ENCODE assay signal across 7 cellular contexts in the genomic region with DNA sequence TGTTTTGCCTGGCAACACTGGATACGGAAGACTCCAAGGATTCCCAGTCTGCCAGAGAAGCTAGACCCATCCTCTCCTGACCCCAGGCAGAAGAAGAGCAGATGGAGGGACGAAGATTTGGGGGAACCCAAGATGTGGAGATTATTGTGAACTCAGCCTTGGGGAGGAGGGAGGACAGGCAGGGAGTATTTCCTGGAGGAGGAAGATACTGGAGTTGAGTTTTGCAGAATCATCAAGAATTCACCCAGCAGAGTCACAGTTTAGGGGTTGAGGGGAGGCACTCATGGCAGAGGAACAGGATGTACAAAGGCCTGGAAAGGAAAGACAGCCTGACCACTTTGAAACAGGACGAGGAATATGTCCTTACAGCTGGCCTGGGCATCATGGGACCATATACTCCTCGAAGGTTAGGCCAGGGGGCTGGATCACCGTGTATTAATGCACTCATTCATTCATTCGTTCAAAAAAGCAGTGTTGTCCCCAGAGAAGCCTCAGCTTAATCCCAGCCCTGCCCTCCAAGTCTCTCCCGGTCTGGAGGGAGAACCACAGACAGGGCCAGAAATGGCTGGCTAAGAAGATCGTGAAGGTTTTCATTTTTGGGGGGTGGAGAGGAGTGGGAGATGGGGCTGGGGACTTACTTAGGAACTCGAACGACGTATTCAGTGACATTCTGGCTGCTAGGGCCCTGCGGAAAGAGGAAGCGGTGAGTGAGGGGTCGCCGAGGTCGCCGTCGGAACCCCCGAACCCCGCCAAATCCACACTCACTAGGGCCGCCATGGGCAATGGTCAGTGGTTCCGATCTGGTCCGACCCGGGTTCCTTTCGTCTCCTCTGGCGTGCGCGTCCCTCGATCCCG. TPM values are rescaled to one million over a fixed set of nuclear protein-coding genes. Genes with fewer than 3 reads are reported as not detected.
DNase-seq lines count a peak whose midpoint lies in the region; ATAC-seq, FAIRE-seq and TF ChIP-seq lines count a peak whose summit lies in the region.

No MANE protein-coding gene starts in this region.

- no peak for TF ChIP-seq CTCF in foreskin fibroblast (IDR thresholded peaks at IDR 0.05; ENCODE audit: low read depth, low read length)

- peak overlapping the region; percentile 87 to 96 (median 91) for H3K4me3 Mint-ChIP-seq in T-cell

- ATAC-seq in T-cell (replicated peaks in 1 of 4) (no peak), HG02938 (IDR thresholded peaks at IDR 0.05; ENCODE audit: unreplicated experiment) (no peak), HG02870 (IDR thresholded peaks at IDR 0.05; ENCODE audit: unreplicated experiment) (no peak)

- H3K36me3 Mint-ChIP-seq in T-cell: peaks cover 10% of the 10 kb centered on the region

- peak overlapping the region; percentile 93 for H3K27ac Mint-ChIP-seq in T-cell

- POLR2A ChIA-PET in T-cell (lab: Charles Lee): interaction anchor here in 1 of 2 donors (1.2 to 1.4 kb wide), 2 partner anchors 20 to 32 kb away, joined by 5 to 6 read pairs; a partner anchor contains a TSS

- peaks cover 24 to 32% (median 28%) of the 10 kb centered on the region in 3 donors for H3K4me1 Mint-ChIP-seq in T-cell

- peak overlapping the region; percentile 59 to 95 for H3K27ac ChIP-seq in small intestine (ENCODE audit: low read depth in 1 of 2, low read length in 1 of 2)

- H3K4me3 ChIP-seq in H7 (ENCODE audit: insufficient read depth, low read depth, low read length) (peak overlapping the region; percentile 99), foreskin fibroblast (ENCODE audit: low read depth in 1 of 2, low read length in 2 of 2) (peak overlapping the region; percentile 61 to 96), small intestine (ENCODE audit: low read depth in 1 of 2, low read length in 2 of 2) (peak overlapping the region; percentile 86)

- DNase-seq in H7 (peak; percentile 33), T-cell (peak in 1 of 34 experiments; percentile 28), foreskin fibroblast (no peak), small intestine (no peak), NCI-H748 treated with DMSO at 0.1 percent for 48 hours (lab: John Stamatoyannopoulos, UW) (no peak)

- H3K27me3 ChIP-seq in H7 (ENCODE audit: control insufficient read depth, insufficient read depth, low read length): no peaks in the 10 kb centered on the region
- no peaks in the 10 kb centered on the region for H3K27me3 ChIP-seq in small intestine (ENCODE audit: control insufficient read depth in 2 of 2, insufficient read depth in 2 of 2, low read length in 2 of 2)

- CTCF ChIA-PET in T-cell (lab: Charles Lee): interaction anchor here in 1 of 2 donors (0.6 to 1.5 kb wide), 2 partner anchors 20 to 32 kb away, joined by 3 to 7 read pairs; a partner anchor contains a TSS

- H3K9me3 Mint-ChIP-seq in T-cell: no peaks in the 10 kb centered on the region

- H3K27me3 Mint-ChIP-seq in T-cell: no peaks in the 10 kb centered on the region

- H3K9me3 ChIP-seq in small intestine (ENCODE audit: control insufficient read depth, low read depth): no peaks in the 10 kb centered on the region

- FAIRE-seq in small intestine (lab: Jason Lieb, UNC): no peak

- H3K36me3 ChIP-seq in H7 (replicated peaks; ENCODE audit: control insufficient read depth, insufficient read depth, low read length): peaks cover 12% of the 10 kb centered on the region
- H3K36me3 ChIP-seq in small intestine (ENCODE audit: control insufficient read depth in 2 of 2, insufficient read depth in 2 of 2, low read length in 2 of 2): peaks cover 2 to 8% of the 10 kb centered on the region in 2 donors

- H3K4me1 ChIP-seq in small intestine (ENCODE audit: control insufficient read depth in 2 of 2, insufficient read depth in 1 of 2, low read depth in 1 of 2, low read length in 1 of 2): no peaks in the 10 kb centered on the region

- WGBS in small intestine, 3 donors: 6 to 7% (median 6%) methylated on average over 30 of the region's 30 CpGs

RNA-seq across cellular contexts. Expression of a gene that starts 0.5 kb away (rescaled TPM):
- 53.6 and 59.9 TPM in 2 replicates for total RNA-seq in H7 (2014; rRNA removed; shearing (Covaris generic))
- 10 to 100 TPM; 52.6 to 63.1 (median 60.3) TPM for total RNA-seq in T-cell
- 10 to 100 TPM; 63.2 to 65.9 (median 63.5) TPM for polyA plus RNA-seq in small intestine

RNA-seq across cellular contexts. Expression of a gene that starts 16.7 kb away (rescaled TPM):
- total RNA-seq in H7 (2014; rRNA removed; shearing (Covaris generic)): 1.4 and 1.7 TPM in 2 replicates
- total RNA-seq in T-cell: 1 to 10 TPM; 1.7 to 4.1 (median 3.2) TPM
- polyA plus RNA-seq in small intestine: 1 to 10 TPM; 1.1 to 1.3 (median 1.1) TPM

RNA-seq across cellular contexts. Expression of a gene that starts 19.9 kb away (rescaled TPM):
- total RNA-seq in H7 (2014; rRNA removed; shearing (Covaris generic)): 74.3 and 90.4 TPM in 2 replicates
- total RNA-seq in T-cell: 10 to 100 TPM; 49.9 to 94.8 (median 83.5) TPM
- 100 to 1,000 TPM; 104 to 238 (median 224) TPM for polyA plus RNA-seq in small intestine

RNA-seq across cellular contexts. Expression of a gene that starts 31.1 kb away (rescaled TPM):
- total RNA-seq in H7 (2014; rRNA removed; shearing (Covaris generic)): 90.1 and 95.6 TPM in 2 replicates
- total RNA-seq in T-cell: 10 to 100 TPM; 74.0 to 92.0 (median 77.2) TPM
- polyA plus RNA-seq in small intestine: 100 to 1,000 TPM; 101 to 129 (median 102) TPM

RNA-seq across cellular contexts. Expression of a gene that starts 32.2 kb away (rescaled TPM):
- total RNA-seq in H7 (2014; rRNA removed; shearing (Covaris generic)): 223 and 266 TPM in 2 replicates
- 100 to 1,000 TPM; 147 to 194 (median 189) TPM for total RNA-seq in T-cell
- 100 to 1,000 TPM in 1 of 3 donors, 10 to 100 TPM in 2; 80.7 to 227 (median 88.1) TPM for polyA plus RNA-seq in small intestine
